9 cellular contexts compared by ENCODE assay signal in genomic region chr2:10863837-10864236, GRCh38. TPM values are rescaled to one million over a fixed set of nuclear protein-coding genes. Genes with fewer than 3 reads are reported as not detected.
DNase-seq lines count a peak whose midpoint lies in the region; ATAC-seq, FAIRE-seq and TF ChIP-seq lines count a peak whose summit lies in the region.
"Had no signal": no experiment of that assay in that cellular context is flagged by ENCODE, and none has a peak within 500 bp of the region (broad histone marks: within the 10 kb centered on the region; RNA-seq: fewer than 3 reads in every experiment).

No MANE protein-coding gene starts in this region.

- no peak for TF ChIP-seq CTCF in GM12864 (IDR thresholded peaks at IDR 0.05; ENCODE audit: low read depth, low read length, missing control alignments)
- TF ChIP-seq CTCF in fibroblast of lung (conservative IDR thresholded peaks at IDR 0.05 in 1 of 2, IDR thresholded peaks at IDR 0.05 in 1 of 2; ENCODE audit: low read depth in 1 of 2, low read length in 2 of 2): no peak
- no peak for TF ChIP-seq CTCF in foreskin keratinocyte (conservative IDR thresholded peaks at IDR 0.05)
- no peak for TF ChIP-seq CTCF in esophagus muscularis mucosa (IDR thresholded peaks at IDR 0.05)

- no peak for TF ChIP-seq POLR2A in esophagus muscularis mucosa (IDR thresholded peaks at IDR 0.05; ENCODE audit: low read depth)

- WGBS in esophagus muscularis mucosa: 73% methylated on average over 8 of the region's 8 CpGs

- H3K79me2 ChIP-seq in fibroblast of lung (ENCODE audit: control insufficient read depth, insufficient read depth, low read length): no peaks in the 10 kb centered on the region

- H2AFZ ChIP-seq in fibroblast of lung (ENCODE audit: low read length): no peak overlapping the region

- DNase-seq in GM12864 (ENCODE audit: low read depth): peak; percentile 86
- DNase-seq in fibroblast of lung (ENCODE audit: low read depth in 2 of 2): peak; percentile 12 to 25
- no peak for DNase-seq in AG20443 (ENCODE audit: low spot score)
- DNase-seq in HTR-8/SVneo (ENCODE audit: insufficient read length, low spot score): no peak
- DNase-seq in foreskin keratinocyte: no peak
- DNase-seq in esophagus muscularis mucosa (ENCODE audit: extremely low spot score): no peak
- DNase-seq: naive thymus-derived CD8-positive, alpha-beta T cell had no signal

- no peaks in the 10 kb centered on the region for H3K4me1 ChIP-seq in fibroblast of lung (ENCODE audit: control insufficient read depth, extremely low read depth, insufficient read depth, low read length)
- no peaks in the 10 kb centered on the region for H3K4me1 ChIP-seq in foreskin keratinocyte
- H3K4me1 ChIP-seq in esophagus muscularis mucosa: peaks cover 19 to 69% (median 43%) of the 10 kb centered on the region in 4 donors

- H4K20me1 ChIP-seq in fibroblast of lung (ENCODE audit: control insufficient read depth, extremely low read depth, insufficient read depth, low read length): no peaks in the 10 kb centered on the region

- ATAC-seq in GM21367 (IDR thresholded peaks at IDR 0.05; ENCODE audit: unreplicated experiment) (peak; percentile 79), HG03442 (IDR thresholded peaks at IDR 0.05; ENCODE audit: unreplicated experiment) (peak; percentile 71), foreskin keratinocyte (no peak)
- ATAC-seq: naive thymus-derived CD8-positive, alpha-beta T cell had no signal

- no peaks in the 10 kb centered on the region for H3K36me3 ChIP-seq in fibroblast of lung (ENCODE audit: control insufficient read depth, insufficient read depth, low read length)
- H3K36me3 ChIP-seq in esophagus muscularis mucosa: no peaks in the 10 kb centered on the region

- no peak overlapping the region for H3K27ac ChIP-seq in fibroblast of lung (ENCODE audit: insufficient read depth, low read length)
- H3K27ac ChIP-seq in foreskin keratinocyte: no peak overlapping the region
- peak overlapping the region in 2 of 4 donors; percentile 28 to 29 for H3K27ac ChIP-seq in esophagus muscularis mucosa (replicated peaks in 1 of 4)

- no peak overlapping the region for H3K4me2 ChIP-seq in fibroblast of lung (ENCODE audit: extremely low read depth, insufficient read depth, low read length)

- no peak overlapping the region; the same call in 1 of the 2 replicates for H3K4me3 ChIP-seq in GM12864 (ENCODE audit: low read depth, low read length)
- no peak overlapping the region for H3K4me3 ChIP-seq in fibroblast of lung (replicated peaks in 1 of 4; ENCODE audit: control extremely low read depth in 1 of 4, insufficient read depth in 1 of 4, low read depth in 3 of 4, low read length in 4 of 4)
- no peak overlapping the region for H3K4me3 ChIP-seq in esophagus muscularis mucosa

- intact Hi-C loops in esophagus muscularis mucosa (cut with DNase I): no loop called here

- H3K9ac ChIP-seq in fibroblast of lung (ENCODE audit: insufficient read depth, low read length): no peak overlapping the region

- no peak for TF ChIP-seq EP300 in esophagus muscularis mucosa (IDR thresholded peaks at IDR 0.05)

- no peak for FAIRE-seq in HTR-8/SVneo (lab: Jason Lieb, UNC)

- H3K9me3 ChIP-seq in fibroblast of lung (ENCODE audit: control insufficient read depth, insufficient read depth, low read depth, low read length) (no peaks in the 10 kb centered on the region), esophagus muscularis mucosa (no peaks in the 10 kb centered on the region)

- peaks cover 22% of the 10 kb centered on the region for H3K27me3 ChIP-seq in fibroblast of lung (ENCODE audit: control insufficient read depth, insufficient read depth, low read length)
- H3K27me3 ChIP-seq in foreskin keratinocyte: peaks cover 17% of the 10 kb centered on the region
- H3K27me3 ChIP-seq in esophagus muscularis mucosa: peaks cover 0 to 16% (median 0%) of the 10 kb centered on the region in 4 donors

RNA-seq across cellular contexts. Expression of gene KCNF1, which starts 47.9 kb away (rescaled TPM):
- total RNA-seq in fibroblast of lung (0.51 and 2.6 TPM in 2 replicates), foreskin keratinocyte (0.04 TPM in 1 of 2 replicates, not detected in the other), esophagus muscularis mucosa (10 to 100 TPM; 20.2 to 51.7 (median 44.4) TPM)
- polyA plus RNA-seq in fibroblast of lung (0.22 and 1.7 TPM in 2 replicates), foreskin keratinocyte (0.02 and 0.07 TPM in 2 replicates)
- polyA plus RNA-seq in fibroblast of lung (2012): 0.29 and 3.1 TPM in 2 replicates
- polyA minus RNA-seq in fibroblast of lung (ENCODE audit: low replicate concordance): 0.86 and 5.2 TPM in 2 replicates
- total RNA-seq: naive thymus-derived CD8-positive, alpha-beta T cell had no signal
- polyA plus RNA-seq: naive thymus-derived CD8-positive, alpha-beta T cell had no signal

RNA-seq across cellular contexts. Expression of gene PDIA6, which starts 51.3 kb away (rescaled TPM):
- total RNA-seq in fibroblast of lung: 275 and 420 TPM in 2 replicates
- 491 and 527 TPM in 2 replicates for polyA plus RNA-seq in fibroblast of lung
- 352 and 364 TPM in 2 replicates for polyA plus RNA-seq in fibroblast of lung (2012)
- 47.0 and 54.5 TPM in 2 replicates for polyA minus RNA-seq in fibroblast of lung (ENCODE audit: low replicate concordance)
- 347 and 395 TPM in 2 replicates for total RNA-seq in foreskin keratinocyte
- 299 and 317 TPM in 2 replicates for polyA plus RNA-seq in foreskin keratinocyte
- total RNA-seq in esophagus muscularis mucosa: 10 to 100 TPM; 64.8 to 99.7 (median 85.3) TPM

Comparison
In these comparisons a context has a peak if more than half of its experiments do, and no peak if none do; other contexts are left out.
1. DNase-seq: peak in GM12864 (single experiment) and fibroblast of lung (2 of 2); none in AG20443 (single experiment), HTR-8/SVneo (single experiment), foreskin keratinocyte (0 of 2) and esophagus muscularis mucosa (single experiment).